ENCODE assay signal across 26 cellular contexts in genomic region chr1:147609358-147609757, GRCh38.
"Had no signal": no experiment of that assay in that cellular context is flagged by ENCODE, and none has a peak within 500 bp of the region (broad histone marks: within the 10 kb centered on the region; RNA-seq: fewer than 3 reads in every experiment).

No MANE protein-coding gene starts in this region.

- H3K79me2 ChIP-seq: parathyroid adenoma had no signal

- H3K4me1 ChIP-seq: neural progenitor cell, parathyroid adenoma, testis, thyroid gland had no signal

- ATAC-seq: natural killer cell; right lobe of liver; stimulated activated memory B cell treated with anti-CD40 and anti-IgM and Interleukin-4, amounts not matched to agents 10 μg/mL and 1 μg/mL and 100 μg/mL, for 72 hours had no signal

- H3K9ac ChIP-seq: neural progenitor cell, parathyroid adenoma had no signal

- H3K4me2 ChIP-seq: neural progenitor cell, smooth muscle cell had no signal

- H3K9me3 ChIP-seq: left ventricle myocardium inferior, neutrophil, right atrium auricular region, right lobe of liver, stomach, testis, thyroid gland, transverse colon, upper lobe of left lung, vagina had no signal

- H2AFZ ChIP-seq: neural progenitor cell, parathyroid adenoma had no signal

- H3K27me3 ChIP-seq: neural progenitor cell, right atrium auricular region, right lobe of liver, stomach, testis, thyroid gland, transverse colon, upper lobe of left lung, vagina had no signal

- H3K4me3 ChIP-seq: left ventricle myocardium inferior, lung, neural progenitor cell, right atrium auricular region, right lobe of liver, smooth muscle cell, stomach, testis, thyroid gland, transverse colon, upper lobe of left lung, vagina had no signal

- DNase-seq: islet precursor cell; left ventricle myocardium inferior; mesendoderm; naive B cell; natural killer cell; nephron progenitor cell; occipital lobe; right lobe of liver; stimulated activated CD4-positive, alpha-beta T cell treated with anti-CD3 and anti-CD28 coated beads, Interleukin-1b, Interleukin-23, amount 100 ng/mL, for 48 hours; stimulated activated CD4-positive, alpha-beta T cell treated with anti-CD3 and anti-CD28 coated beads, Interleukin-2, amount 100 ng/mL, for 48 hours; stimulated activated CD4-positive, alpha-beta T cell treated with anti-CD3 and anti-CD28 coated beads, Interleukin-4, amount 100 ng/mL, for 4 hours; stimulated activated CD8-positive, alpha-beta memory T cell treated with anti-CD3 and anti-CD28 coated beads, Interleukin-4, amount 100 ng/mL, for 48 hours; stimulated activated naive CD4-positive, alpha-beta T cell treated with Interleukin-2 at 50 U/mL for 16 hours; stomach; testis; thyroid gland; transverse colon; upper lobe of left lung had no signal

- H3K27ac ChIP-seq: left ventricle myocardium inferior, neural progenitor cell, neutrophil, parathyroid adenoma, right atrium auricular region, right lobe of liver, stomach, testis, thyroid gland, transverse colon, upper lobe of left lung, vagina had no signal
